8 cellular contexts compared by ENCODE assay signal in genomic region chr7:29319719-29320521, GRCh38.
DNase-seq lines count a peak whose midpoint lies in the region; ATAC-seq, FAIRE-seq and TF ChIP-seq lines count a peak whose summit lies in the region.

No MANE protein-coding gene starts in this region.

- H3K36me3 ChIP-seq in ACC112 (ENCODE audit: insufficient read depth, low read length) (no peaks in the 10 kb centered on the region), heart right ventricle (peaks cover 0 to 3% (median 0%) of the 10 kb centered on the region in 9 donors), osteoblast (ENCODE audit: insufficient read depth, low read length) (no peaks in the 10 kb centered on the region)

- H3K4me2 ChIP-seq in osteoblast (ENCODE audit: insufficient read depth, low read length), result no peak overlapping the region

- ATAC-seq in GM19395 (IDR thresholded peaks at IDR 0.05; ENCODE audit: unreplicated experiment) (peak; percentile 61), heart right ventricle (peak in 7 of 8 donors; percentile 47 to 81 (median 69)), HG03460 (IDR thresholded peaks at IDR 0.05; ENCODE audit: unreplicated experiment) (no peak), HG02588 (IDR thresholded peaks at IDR 0.05; ENCODE audit: unreplicated experiment) (no peak)

- H3K27ac ChIP-seq in ACC112 (ENCODE audit: low read depth, low read length) (no peak overlapping the region), heart right ventricle (peak overlapping the region in 1 of 10 donors; percentile 65), osteoblast (ENCODE audit: low read depth, low read length) (no peak overlapping the region)

- intact Hi-C loops in heart right ventricle (cut with DNase I), result no loop called here

- H3K27me3 ChIP-seq in ACC112 (ENCODE audit: insufficient read depth, low read length) (peaks cover 21% of the 10 kb centered on the region), heart right ventricle (no peaks in the 10 kb centered on the region), osteoblast (ENCODE audit: insufficient read depth, low read length) (peaks cover 13% of the 10 kb centered on the region)

- H2AFZ ChIP-seq in ACC112 (ENCODE audit: low read length, unreplicated experiment) (peak overlapping the region; percentile 17), osteoblast (ENCODE audit: low read length) (no peak overlapping the region)

- DNase-seq in NOMO-1 treated with DMSO at 0.1 percent for 48 hours (lab: John Stamatoyannopoulos, UW; ENCODE audit: unreplicated experiment) (peak; percentile 98), heart right ventricle (no peak), urothelium cell line (ENCODE audit: low spot score) (no peak), osteoblast (ENCODE audit: insufficient read length, low spot score, missing footprints) (no peak)

- H3K9me3 ChIP-seq in heart right ventricle, result no peaks in the 10 kb centered on the region
- no peaks in the 10 kb centered on the region for H3K9me3 ChIP-seq in osteoblast (ENCODE audit: low read depth, low read length)

- H3K4me1 ChIP-seq in ACC112 (ENCODE audit: control insufficient read depth, insufficient read depth, low read length, unreplicated experiment) (peaks cover 4% of the 10 kb centered on the region), heart right ventricle (peaks cover 0 to 26% (median 10%) of the 10 kb centered on the region in 9 donors), osteoblast (ENCODE audit: insufficient read depth, low read length) (no peaks in the 10 kb centered on the region)

- 62% methylated on average over 10 of the region's 10 CpGs for WGBS in heart right ventricle, 2 donors

- no peaks in the 10 kb centered on the region for H4K20me1 ChIP-seq in osteoblast (ENCODE audit: insufficient read depth, low read length)

- H3K79me2 ChIP-seq in ACC112 (ENCODE audit: control insufficient read depth, insufficient read depth, low read length, unreplicated experiment) (no peaks in the 10 kb centered on the region), osteoblast (ENCODE audit: insufficient read depth, low read length) (no peaks in the 10 kb centered on the region)

- H3K4me3 ChIP-seq in ACC112 (ENCODE audit: low read depth, low read length) (no peak overlapping the region), heart right ventricle (no peak overlapping the region), osteoblast (ENCODE audit: insufficient read depth, low read length) (no peak overlapping the region)

- no peak for FAIRE-seq in urothelium cell line (lab: Jason Lieb, UNC)

- TF ChIP-seq CTCF in heart right ventricle (IDR thresholded peaks at IDR 0.05) (no peak), osteoblast (IDR thresholded peaks at IDR 0.05; ENCODE audit: extremely low read depth, low read depth, low read length) (no peak)

Comparison
In these comparisons a context has a peak if more than half of its experiments do, and no peak if none do; other contexts are left out.
1. ATAC-seq: peak in GM19395 (single experiment) and heart right ventricle (7 of 8); none in HG03460 (single experiment) and HG02588 (single experiment).